Comparison of ENCODE assay signal across 4 cellular contexts in genomic region chrY:13415556-13415955, GRCh38.
"Had no signal": no experiment of that assay in that cellular context is flagged by ENCODE, and none has a peak within 500 bp of the region (broad histone marks: within the 10 kb centered on the region; RNA-seq: fewer than 3 reads in every experiment).

No MANE protein-coding gene starts in this region.

- H3K4me1 Mint-ChIP-seq: H9 had no signal

- H3K9me3 Mint-ChIP-seq: GM23338, H9 had no signal

- DNase-seq: H9, HCEC 1CT, IMR-90 had no signal

- H3K4me3 Mint-ChIP-seq: GM23338, H9 had no signal

- H3K27ac Mint-ChIP-seq: GM23338, H9 had no signal

- ATAC-seq: GM23338 had no signal

- H3K4me2 ChIP-seq: GM23338 had no signal

- H2AFZ ChIP-seq: GM23338 had no signal

- H3K4me3 ChIP-seq: GM23338 had no signal
